ENCODE assay signal across 12 cellular contexts in genomic region chr20:58755751-58756524, GRCh38.
"Had no signal": no experiment of that assay in that cellular context is flagged by ENCODE, and none has a peak within 500 bp of the region (broad histone marks: within the 10 kb centered on the region; RNA-seq: fewer than 3 reads in every experiment).

No MANE protein-coding gene starts in this region.

- H3K36me3 ChIP-seq: heart right ventricle, left ventricle myocardium inferior, sigmoid colon, thoracic aorta had no signal

- H3K4me3 ChIP-seq: body of pancreas, heart right ventricle, left ventricle myocardium inferior, sigmoid colon, thoracic aorta had no signal

- H3K27me3 ChIP-seq: body of pancreas, sigmoid colon had no signal

- H3K9me3 ChIP-seq: body of pancreas, heart right ventricle, left ventricle myocardium inferior, sigmoid colon, thoracic aorta had no signal

- H3K4me1 ChIP-seq: body of pancreas, heart right ventricle, left ventricle myocardium inferior, sigmoid colon had no signal

- DNase-seq: activated CD4-positive, alpha-beta T cell treated with anti-CD3 and anti-CD28 coated beads, Interleukin-2, amount 50 U/mL, for 1 hour; body of pancreas; heart right ventricle; left ventricle myocardium inferior; naive thymus-derived CD8-positive, alpha-beta T cell; sigmoid colon; stimulated activated CD4-positive, alpha-beta T cell treated with anti-CD3 and anti-CD28 coated beads, Interleukin-4, amount 100 ng/mL, for 4 hours; T-cell; T-helper 9 cell had no signal

- H3K27ac ChIP-seq: body of pancreas, heart right ventricle, left ventricle myocardium inferior, sigmoid colon, thoracic aorta had no signal

- ATAC-seq: body of pancreas; heart right ventricle; naive thymus-derived CD8-positive, alpha-beta T cell; SK-N-SH treated with all-trans-retinoic acid at 6 μM for 48 hours; stimulated activated memory B cell treated with anti-CD40 and anti-IgM and Interleukin-4, amounts not matched to agents 10 μg/mL and 1 μg/mL and 100 μg/mL, for 72 hours; T-cell had no signal
